ENCODE assay signal across 8 cellular contexts in the genomic region with DNA sequence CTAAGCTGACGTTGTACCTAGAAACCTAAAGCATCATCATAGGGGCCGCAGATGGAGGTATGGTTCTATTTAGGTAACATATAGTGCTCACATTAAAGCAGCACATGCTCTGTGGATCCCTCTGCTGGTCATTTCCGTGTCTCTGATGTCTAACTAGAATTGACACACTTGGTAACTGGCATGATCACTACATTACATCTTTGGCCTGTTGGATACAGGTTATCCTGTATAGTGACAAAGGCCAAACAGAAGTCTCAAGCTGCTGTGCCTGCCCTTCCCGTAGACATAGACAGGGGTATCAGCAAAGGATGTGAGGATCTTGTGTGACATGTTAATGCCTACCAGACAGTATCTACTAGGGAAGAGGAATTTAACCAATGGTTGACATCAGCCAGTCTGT. TPM values are rescaled to one million over a fixed set of nuclear protein-coding genes. Genes with fewer than 3 reads are reported as not detected.
DNase-seq lines count a peak whose midpoint lies in the region; ATAC-seq, FAIRE-seq and TF ChIP-seq lines count a peak whose summit lies in the region.

No MANE protein-coding gene starts in this region.

- no peaks in the 10 kb centered on the region for H3K9me2 ChIP-seq in MM.1S (replicated peaks; ENCODE audit: insufficient read depth, low read length)

- H3K4me2 ChIP-seq in MM.1S (ENCODE audit: low read depth, low read length) (no peak overlapping the region), osteoblast (ENCODE audit: insufficient read depth, low read length) (no peak overlapping the region)

- H3K79me2 ChIP-seq in MM.1S (ENCODE audit: low read length): no peaks in the 10 kb centered on the region
- no peaks in the 10 kb centered on the region for H3K79me2 ChIP-seq in osteoblast (ENCODE audit: insufficient read depth, low read length)

- TF ChIP-seq CTCF in MM.1S (IDR thresholded peaks at IDR 0.05; ENCODE audit: low read length): peak; percentile 52
- TF ChIP-seq CTCF in esophagus muscularis mucosa (IDR thresholded peaks at IDR 0.05): peak; percentile 26 to 48 (median 33)
- peak; percentile 71 for TF ChIP-seq CTCF in osteoblast (IDR thresholded peaks at IDR 0.05; ENCODE audit: extremely low read depth, low read depth, low read length)

- H3K27me3 ChIP-seq in CD4-positive, CD25-positive, alpha-beta regulatory T cell (ENCODE audit: control insufficient read depth, insufficient read depth, low read length): no peaks in the 10 kb centered on the region
- H3K27me3 ChIP-seq in MM.1S (replicated peaks; ENCODE audit: insufficient read depth, low read length): no peaks in the 10 kb centered on the region
- no peaks in the 10 kb centered on the region for H3K27me3 ChIP-seq in esophagus muscularis mucosa
- no peaks in the 10 kb centered on the region for H3K27me3 ChIP-seq in osteoblast (ENCODE audit: insufficient read depth, low read length)

- H3K4me3 Mint-ChIP-seq in CD4-positive, CD25-positive, alpha-beta regulatory T cell: no peak overlapping the region

- no peak overlapping the region for H3K9ac ChIP-seq in MM.1S (ENCODE audit: low read length)

- no peak for TF ChIP-seq EP300 in esophagus muscularis mucosa (IDR thresholded peaks at IDR 0.05)

- H3K27ac Mint-ChIP-seq in CD4-positive, CD25-positive, alpha-beta regulatory T cell: peak overlapping the region in 1 of 3 donors; percentile 37

- H3K4me1 ChIP-seq in CD4-positive, CD25-positive, alpha-beta regulatory T cell (ENCODE audit: control insufficient read depth, insufficient read depth, low read length, poor library complexity, severe bottlenecking): peaks cover 5% of the 10 kb centered on the region
- H3K4me1 ChIP-seq in MM.1S (ENCODE audit: low read length): peaks cover 15% of the 10 kb centered on the region
- peaks cover 0 to 8% (median 8%) of the 10 kb centered on the region in 4 donors for H3K4me1 ChIP-seq in esophagus muscularis mucosa
- H3K4me1 ChIP-seq in osteoblast (ENCODE audit: insufficient read depth, low read length): peaks cover 2% of the 10 kb centered on the region

- peaks cover 11% of the 10 kb centered on the region for H3K36me3 ChIP-seq in CD4-positive, CD25-positive, alpha-beta regulatory T cell (ENCODE audit: control insufficient read depth, insufficient read depth, low read length)
- H3K36me3 ChIP-seq in MM.1S (replicated peaks; ENCODE audit: insufficient read depth, low read length) (no peaks in the 10 kb centered on the region; the same call in 1 of the 2 replicates), esophagus muscularis mucosa (peaks cover 0 to 19% (median 12%) of the 10 kb centered on the region in 4 donors), osteoblast (ENCODE audit: insufficient read depth, low read length) (peaks cover 23% of the 10 kb centered on the region)

- no peaks in the 10 kb centered on the region for H3K9me3 ChIP-seq in CD4-positive, CD25-positive, alpha-beta regulatory T cell (ENCODE audit: control insufficient read depth in 2 of 2, low read length in 2 of 2)
- H3K9me3 ChIP-seq in MM.1S (replicated peaks; ENCODE audit: insufficient read depth, low read length) (no peaks in the 10 kb centered on the region), esophagus muscularis mucosa (no peaks in the 10 kb centered on the region), osteoblast (ENCODE audit: low read depth, low read length) (no peaks in the 10 kb centered on the region)

- no peak for TF ChIP-seq POLR2A in GM12892 (IDR thresholded peaks at IDR 0.05; ENCODE audit: low read depth, low read length)
- TF ChIP-seq POLR2A in esophagus muscularis mucosa (IDR thresholded peaks at IDR 0.05; ENCODE audit: low read depth): no peak

- no peak overlapping the region for H3K4me3 ChIP-seq in CD4-positive, CD25-positive, alpha-beta regulatory T cell (ENCODE audit: low read depth, low read length)
- H3K4me3 ChIP-seq in MM.1S (ENCODE audit: low read length) (no peak overlapping the region), esophagus muscularis mucosa (no peak overlapping the region), osteoblast (ENCODE audit: insufficient read depth, low read length) (no peak overlapping the region)

- DNase-seq in CD4-positive, CD25-positive, alpha-beta regulatory T cell: peak; percentile 4 to 72 (median 30)
- DNase-seq in GM12892 (ENCODE audit: insufficient read length) (no peak), MM.1S (peak; percentile 59), esophagus muscularis mucosa (ENCODE audit: extremely low spot score) (no peak), osteoblast (ENCODE audit: insufficient read length, low spot score, missing footprints) (peak; percentile 37), frontal cortex (ENCODE audit: low spot score in 2 of 2) (no peak), cerebellum (ENCODE audit: low spot score) (no peak)
- peak; percentile 8 to 24 for DNase-seq in activated CD4-positive, alpha-beta T cell treated with anti-CD3 and anti-CD28 coated beads for 4 hours

- peak; percentile 70 to 73 for ATAC-seq in CD4-positive, CD25-positive, alpha-beta regulatory T cell (ENCODE audit: low read depth in 2 of 2)

- no peaks in the 10 kb centered on the region for H3K27me3 Mint-ChIP-seq in CD4-positive, CD25-positive, alpha-beta regulatory T cell

- H3K27ac ChIP-seq in CD4-positive, CD25-positive, alpha-beta regulatory T cell (ENCODE audit: insufficient read depth, low read length, poor library complexity, severe bottlenecking): no peak overlapping the region
- H3K27ac ChIP-seq in MM.1S (ENCODE audit: low read length) (no peak overlapping the region), esophagus muscularis mucosa (replicated peaks in 1 of 4) (no peak overlapping the region), osteoblast (ENCODE audit: low read depth, low read length) (no peak overlapping the region)

- peaks cover 8% of the 10 kb centered on the region; the same call in 1 of the 2 replicates for H3F3A ChIP-seq in MM.1S (ENCODE audit: insufficient read depth, low read length)

- H3K36me3 Mint-ChIP-seq in CD4-positive, CD25-positive, alpha-beta regulatory T cell: peaks cover 9% of the 10 kb centered on the region

- WGBS in esophagus muscularis mucosa: 51% methylated on average over 4 of the region's 4 CpGs

- H3K4me1 Mint-ChIP-seq in CD4-positive, CD25-positive, alpha-beta regulatory T cell: peaks cover 6 to 23% (median 11%) of the 10 kb centered on the region in 4 donors

- FAIRE-seq in GM12892 (lab: Jason Lieb, UNC): peak; percentile 67
- FAIRE-seq in frontal cortex (lab: Jason Lieb, UNC): no peak

- no peaks in the 10 kb centered on the region for H3K9me3 Mint-ChIP-seq in CD4-positive, CD25-positive, alpha-beta regulatory T cell

- no peak overlapping the region for H2AFZ ChIP-seq in MM.1S (ENCODE audit: low read length)
- no peak overlapping the region for H2AFZ ChIP-seq in osteoblast (ENCODE audit: low read length)

- H4K20me1 ChIP-seq in MM.1S (ENCODE audit: insufficient read depth, low read length): no peaks in the 10 kb centered on the region
- no peaks in the 10 kb centered on the region for H4K20me1 ChIP-seq in osteoblast (ENCODE audit: insufficient read depth, low read length)

- intact Hi-C loops in esophagus muscularis mucosa (cut with DNase I): no loop called here

RNA-seq across cellular contexts. Expression of a gene that starts 51.2 kb away (rescaled TPM):
- total RNA-seq in CD4-positive, CD25-positive, alpha-beta regulatory T cell: 69.0 TPM
- polyA plus RNA-seq in CD4-positive, CD25-positive, alpha-beta regulatory T cell: 10 to 100 TPM; 20.9 to 31.9 (median 24.6) TPM
- 32.3 TPM for polyA plus RNA-seq in GM12892 (2012; ENCODE audit: missing spikeins)
- total RNA-seq in esophagus muscularis mucosa (100 to 1,000 TPM; 253 to 317 (median 298) TPM), osteoblast (110 and 128 TPM in 2 replicates), frontal cortex (129 TPM), cerebellum (97.5 TPM)

Comparison
In these comparisons a context has a peak if more than half of its experiments do, and no peak if none do; other contexts are left out.
1. DNase-seq: peak in CD4-positive, CD25-positive, alpha-beta regulatory T cell (3 of 3), MM.1S (single experiment), activated CD4-positive, alpha-beta T cell treated with anti-CD3 and anti-CD28 coated beads for 4 hours (2 of 2) and osteoblast (single experiment); none in GM12892 (single experiment), esophagus muscularis mucosa (single experiment), frontal cortex (0 of 2) and cerebellum (single experiment).
2. Peak in every context shown above with its lines, with median percentiles within 50 percentile points of each other: CTCF ChIP-seq.